20 cellular contexts compared by ENCODE assay signal in genomic region chr3:26989042-26989441, GRCh38.
A peak's percentile ranks its signal among the peaks of the same experiment; 100 is the strongest.
DNase-seq lines count a peak whose midpoint lies in the region; ATAC-seq, FAIRE-seq and TF ChIP-seq lines count a peak whose summit lies in the region.
"Had no signal": no experiment of that assay in that cellular context is flagged by ENCODE, and none has a peak within 500 bp of the region (broad histone marks: within the 10 kb centered on the region; RNA-seq: fewer than 3 reads in every experiment).

No MANE protein-coding gene starts in this region.

- H3K4me3 Mint-ChIP-seq in stimulated activated effector memory CD8-positive, alpha-beta T cell treated with anti-CD3 and anti-CD28 coated beads, Interleukin-12 subunit alpha, Interleukin-12 subunit beta, amount 100 ng/mL, for 72 hours, result no peak overlapping the region
- H3K4me3 Mint-ChIP-seq: CD4-positive, alpha-beta memory T cell; IgD-negative memory B cell had no signal

- peak; percentile 62 for FAIRE-seq in bronchial epithelial cell (lab: Jason Lieb, UNC)

- no peak overlapping the region for H3K4me3 ChIP-seq in bronchial epithelial cell (ENCODE audit: low read depth, low read length)
- H3K4me3 ChIP-seq: BLaER1, GM23248, HAP-1 had no signal

- no peak for ATAC-seq in stimulated activated effector memory CD8-positive, alpha-beta T cell treated with anti-CD3 and anti-CD28 coated beads, Interleukin-12 subunit alpha, Interleukin-12 subunit beta, amount 100 ng/mL, for 72 hours
- no peak for ATAC-seq in HG03196 (IDR thresholded peaks at IDR 0.05; ENCODE audit: unreplicated experiment)

- H3K36me3 Mint-ChIP-seq in stimulated activated effector memory CD8-positive, alpha-beta T cell treated with anti-CD3 and anti-CD28 coated beads, Interleukin-12 subunit alpha, Interleukin-12 subunit beta, amount 100 ng/mL, for 72 hours, result no peaks in the 10 kb centered on the region
- H3K36me3 Mint-ChIP-seq: CD4-positive, alpha-beta memory T cell; IgD-negative memory B cell had no signal

- no peaks in the 10 kb centered on the region for H3K36me3 ChIP-seq in bronchial epithelial cell (ENCODE audit: control insufficient read depth, insufficient read depth, low read length)
- H3K36me3 ChIP-seq: BLaER1, HAP-1 had no signal

- no peaks in the 10 kb centered on the region for H3K27me3 ChIP-seq in bronchial epithelial cell (ENCODE audit: control insufficient read depth, insufficient read depth, low read length)
- H3K27me3 ChIP-seq: BLaER1 had no signal

- H3K27ac Mint-ChIP-seq in stimulated activated effector memory CD8-positive, alpha-beta T cell treated with anti-CD3 and anti-CD28 coated beads, Interleukin-12 subunit alpha, Interleukin-12 subunit beta, amount 100 ng/mL, for 72 hours, result no peak overlapping the region
- H3K27ac Mint-ChIP-seq: CD4-positive, alpha-beta memory T cell; IgD-negative memory B cell had no signal

- peaks cover 4% of the 10 kb centered on the region for H3K9me3 Mint-ChIP-seq in stimulated activated effector memory CD8-positive, alpha-beta T cell treated with anti-CD3 and anti-CD28 coated beads, Interleukin-12 subunit alpha, Interleukin-12 subunit beta, amount 100 ng/mL, for 72 hours

- peak; percentile 33 for DNase-seq in DMS153 treated with DMSO at 0.1 percent for 48 hours (lab: John Stamatoyannopoulos, UW; ENCODE audit: unreplicated experiment)
- DNase-seq in NCI-H128 (lab: John Stamatoyannopoulos, UW; ENCODE audit: unreplicated experiment), result peak; percentile 1
- DNase-seq in NCI-H345 treated with DMSO at 0.1 percent for 48 hours (lab: John Stamatoyannopoulos, UW; ENCODE audit: unreplicated experiment), result peak; percentile 63
- no peak for DNase-seq in bronchial epithelial cell (ENCODE audit: low read depth)
- DNase-seq in stimulated activated effector memory CD8-positive, alpha-beta T cell treated with anti-CD3 and anti-CD28 coated beads, Interleukin-12 subunit alpha, Interleukin-12 subunit beta, amount 100 ng/mL, for 72 hours (ENCODE audit: low spot score in 2 of 2), result no peak
- no peak for DNase-seq in hypothalamus (lab: John Stamatoyannopoulos, UW)
- DNase-seq in OCI-M1 (lab: John Stamatoyannopoulos, UW), result no peak
- DNase-seq: CD4-positive, alpha-beta memory T cell; GF-D8; GM23248; Karpas-422; NCI-H1930; NCI-H526; RPMI8226; SIG-M5; T1000 had no signal

- TF ChIP-seq CTCF in bronchial epithelial cell (IDR thresholded peaks at IDR 0.05; ENCODE audit: insufficient read depth, low read length, severe bottlenecking), result no peak

- no peaks in the 10 kb centered on the region for H3K4me1 Mint-ChIP-seq in stimulated activated effector memory CD8-positive, alpha-beta T cell treated with anti-CD3 and anti-CD28 coated beads, Interleukin-12 subunit alpha, Interleukin-12 subunit beta, amount 100 ng/mL, for 72 hours
- H3K4me1 Mint-ChIP-seq: CD4-positive, alpha-beta memory T cell; IgD-negative memory B cell had no signal

Comparison
In these comparisons a context has a peak if more than half of its experiments do, and no peak if none do; other contexts are left out.
1. DNase-seq: peak in DMS153 treated with DMSO at 0.1 percent for 48 hours (single experiment), NCI-H128 (single experiment) and NCI-H345 treated with DMSO at 0.1 percent for 48 hours (single experiment); none in bronchial epithelial cell (single experiment), stimulated activated effector memory CD8-positive, alpha-beta T cell treated with anti-CD3 and anti-CD28 coated beads, Interleukin-12 subunit alpha, Interleukin-12 subunit beta, amount 100 ng/mL, for 72 hours (0 of 2), hypothalamus (0 of 51) and OCI-M1 (single experiment).